Comparison of ENCODE assay signal across 9 cellular contexts in genomic region chr7:144834516-144835165, GRCh38. TPM values are rescaled to one million over a fixed set of nuclear protein-coding genes. Genes with fewer than 3 reads are reported as not detected.
DNase-seq lines count a peak whose midpoint lies in the region; ATAC-seq, FAIRE-seq and TF ChIP-seq lines count a peak whose summit lies in the region.
"Had no signal": no experiment of that assay in that cellular context is flagged by ENCODE, and none has a peak within 500 bp of the region (broad histone marks: within the 10 kb centered on the region; RNA-seq: fewer than 3 reads in every experiment).

No MANE protein-coding gene starts in this region.

- peak; percentile 81 for FAIRE-seq in endothelial cell of umbilical vein (lab: Jason Lieb, UNC)
- FAIRE-seq: TTC549 had no signal

- peaks cover 29% of the 10 kb centered on the region for H3K4me1 Mint-ChIP-seq in Caco-2 (ENCODE audit: low read depth, unreplicated experiment)
- peaks cover 10% of the 10 kb centered on the region for H3K4me1 Mint-ChIP-seq in nephron

- H3K27me3 Mint-ChIP-seq in Caco-2 (ENCODE audit: insufficient read depth, unreplicated experiment): no peaks in the 10 kb centered on the region
- H3K27me3 Mint-ChIP-seq in nephron (ENCODE audit: low read depth): no peaks in the 10 kb centered on the region

- H3K27ac Mint-ChIP-seq in Caco-2 (ENCODE audit: unreplicated experiment): peak overlapping the region; percentile 96
- peak overlapping the region; percentile 97 to 99 (median 99) for H3K27ac Mint-ChIP-seq in nephron

- no peaks in the 10 kb centered on the region for H3K79me2 ChIP-seq in endothelial cell of umbilical vein (ENCODE audit: control insufficient read depth, insufficient read depth, low read length)

- H4K20me1 ChIP-seq in endothelial cell of umbilical vein (replicated peaks; ENCODE audit: control insufficient read depth, extremely low read depth, insufficient read depth, low read length): no peaks in the 10 kb centered on the region

- peak overlapping the region; percentile 99 for H2AFZ ChIP-seq in endothelial cell of umbilical vein (ENCODE audit: low read depth, low read length)

- no peaks in the 10 kb centered on the region for H3K9me1 ChIP-seq in endothelial cell of umbilical vein (replicated peaks; ENCODE audit: control insufficient read depth, extremely low read depth, insufficient read depth, low read length)

- H3K4me3 Mint-ChIP-seq in Caco-2 (ENCODE audit: unreplicated experiment) (peak overlapping the region; percentile 98), nephron (peak overlapping the region; percentile 95 to 99 (median 95))

- H3K9me3 Mint-ChIP-seq in Caco-2 (ENCODE audit: unreplicated experiment) (peaks cover 22% of the 10 kb centered on the region), nephron (peaks cover 12% of the 10 kb centered on the region)

- no peak for TF ChIP-seq POLR2A in endothelial cell of umbilical vein (IDR thresholded peaks at IDR 0.05; ENCODE audit: low read depth, low read length)

- H3K4me3 ChIP-seq in Caco-2 (ENCODE audit: low read depth, low read length): peak overlapping the region; percentile 57
- peak overlapping the region; percentile 61 for H3K4me3 ChIP-seq in WI38 (ENCODE audit: low read depth, low read length)
- H3K4me3 ChIP-seq in endothelial cell of umbilical vein (replicated peaks in 1 of 3; ENCODE audit: insufficient read depth in 1 of 3, low read depth in 1 of 3, low read length in 3 of 3): peak overlapping the region; percentile 45 to 97 (median 96)

- peaks cover 34% of the 10 kb centered on the region for H3K9me3 ChIP-seq in Caco-2
- H3K9me3 ChIP-seq in endothelial cell of umbilical vein (replicated peaks; ENCODE audit: control insufficient read depth, insufficient read depth, low read length): no peaks in the 10 kb centered on the region

- H3K4me2 ChIP-seq in endothelial cell of umbilical vein (ENCODE audit: insufficient read depth, low read length): peak overlapping the region; percentile 96

- H3K36me3 Mint-ChIP-seq in Caco-2 (ENCODE audit: insufficient read depth, unreplicated experiment) (peaks cover 61% of the 10 kb centered on the region), nephron (ENCODE audit: low read depth) (peaks cover 5% of the 10 kb centered on the region)

- H3K36me3 ChIP-seq in Caco-2 (ENCODE audit: control insufficient read depth, insufficient read depth, low read length) (no peaks in the 10 kb centered on the region; the same call in 1 of the 2 replicates), endothelial cell of umbilical vein (ENCODE audit: control insufficient read depth in 2 of 2, extremely low read depth in 1 of 2, insufficient read depth in 2 of 2, low read length in 2 of 2) (no peaks in the 10 kb centered on the region)

- no peaks in the 10 kb centered on the region for H3K27me3 ChIP-seq in Caco-2 (replicated peaks; ENCODE audit: control insufficient read depth, insufficient read depth, low read length)
- no peaks in the 10 kb centered on the region for H3K27me3 ChIP-seq in endothelial cell of umbilical vein (ENCODE audit: control insufficient read depth in 2 of 2, insufficient read depth in 2 of 2, low read length in 2 of 2)

- ATAC-seq in GM21390 (IDR thresholded peaks at IDR 0.05; ENCODE audit: unreplicated experiment): peak; percentile 43

- H3K27ac ChIP-seq in endothelial cell of umbilical vein (ENCODE audit: insufficient read depth, low read depth, low read length): peak overlapping the region; percentile 96

- no peak for TF ChIP-seq CTCF in Caco-2 (IDR thresholded peaks at IDR 0.05; ENCODE audit: insufficient read depth in 1 of 2, low read depth in 1 of 2, low read length in 1 of 2, severe bottlenecking in 1 of 2, unreplicated experiment in 1 of 2)
- no peak for TF ChIP-seq CTCF in WI38 (IDR thresholded peaks at IDR 0.05; ENCODE audit: low read depth, low read length)
- TF ChIP-seq CTCF in endothelial cell of umbilical vein (IDR thresholded peaks at IDR 0.05; ENCODE audit: extremely low read depth in 1 of 2, insufficient read depth in 1 of 2, low read depth in 1 of 2, low read length in 2 of 2): no peak
- no peak for TF ChIP-seq CTCF in nephron (IDR thresholded peaks at IDR 0.05; ENCODE audit: unreplicated experiment in 3 of 3)

- peaks cover 46% of the 10 kb centered on the region for H3K4me1 ChIP-seq in Caco-2
- H3K4me1 ChIP-seq in endothelial cell of umbilical vein (ENCODE audit: control insufficient read depth, extremely low read depth, insufficient read depth, low read length): peaks cover 5% of the 10 kb centered on the region

- dilution Hi-C loops in endothelial cell of umbilical vein (cut with MboI; ENCODE audit: extremely low pct_ligation_motif_present, low sequenced_read_pairs): no loop called here

- CTCF ChIA-PET in Caco-2 (lab: Charles Lee) (interaction anchor here (2.1 kb wide), 1 partner anchor 95 kb away, joined by 15 read pairs; no protein-coding TSS in a partner anchor), endothelial cell of umbilical vein (lab: Charles Lee) (interaction anchor here (2.0 to 5.2 kb wide), 3 partner anchors 7 to 95 kb away, joined by 10 to 76 read pairs (median 14); no protein-coding TSS in a partner anchor)

- DNase-seq in Caco-2 (peak; percentile 37 to 45), HuH-7 (ENCODE audit: low spot score) (peak; percentile 39), endothelial cell of umbilical vein (ENCODE audit: low read depth, low spot score) (no peak), midbrain (lab: John Stamatoyannopoulos, UW) (no peak), NCI-H446 treated with DMSO at 0.1 percent for 48 hours (lab: John Stamatoyannopoulos, UW) (no peak)

- POLR2A ChIA-PET in Caco-2 (lab: Charles Lee) (no interaction called here), endothelial cell of umbilical vein (lab: Charles Lee) (interaction anchor here (0.9 kb wide), 1 partner anchor 62 kb away, joined by 3 read pairs; no protein-coding TSS in a partner anchor)

- H3K9ac ChIP-seq in endothelial cell of umbilical vein (replicated peaks; ENCODE audit: extremely low read depth, insufficient read depth, low read length): peak overlapping the region; percentile 94

- intact Hi-C loops in Caco-2 (cut with micrococcal nuclease; ENCODE audit: unreplicated experiment): loop anchor here (1.0 kb wide), 2 partner anchors 7 to 96 kb away; no protein-coding TSS in a partner anchor
- intact Hi-C loops in endothelial cell of umbilical vein (cut with micrococcal nuclease): loop anchor here (1.0 kb wide), 4 partner anchors 7 to 96 kb away; no protein-coding TSS in a partner anchor

- BruUV-seq in Caco-2 (replicated peaks; lab: Mats Ljungman, UMichigan): no TSS peak
- BruUV-seq in endothelial cell of umbilical vein (replicated peaks; lab: Mats Ljungman, UMichigan): no TSS peak

TF ChIP-seq in endothelial cell of umbilical vein, 7 proteins besides CTCF, POLR2A, EP300 and RAD21:
- TF ChIP-seq GATA2 (IDR thresholded peaks at IDR 0.05; ENCODE audit: insufficient read depth, insufficient read length, low read depth, low read length) (no peak), MAX (IDR thresholded peaks at IDR 0.05; ENCODE audit: insufficient read depth, insufficient read length) (no peak), MYC (IDR thresholded peaks at IDR 0.05; ENCODE audit: low read depth, low read length) (no peak), JUN (IDR thresholded peaks at IDR 0.05; ENCODE audit: borderline replicate concordance, insufficient read depth, insufficient read length, low read depth) (no peak), EZH2 (IDR thresholded peaks at IDR 0.05; ENCODE audit: borderline replicate concordance, low read depth, low read length, severe bottlenecking) (no peak), FOS (IDR thresholded peaks at IDR 0.05; ENCODE audit: borderline replicate concordance, insufficient read depth, low read length) (no peak), POLR2AphosphoS5 (IDR thresholded peaks at IDR 0.05; ENCODE audit: insufficient read depth, low read depth, low read length) (no peak)

RNA-seq across cellular contexts. Expression of gene TPK1, which starts 1.2 kb away (rescaled TPM):
- 72.0 and 86.6 TPM in 2 replicates for total RNA-seq in Caco-2 (2022)
- total RNA-seq in endothelial cell of umbilical vein: 8.3 and 9.3 TPM in 2 replicates
- 6.9 and 7.5 TPM in 2 replicates for polyA plus RNA-seq in endothelial cell of umbilical vein
- 6.1 and 6.6 TPM in 2 replicates for polyA plus RNA-seq in endothelial cell of umbilical vein (2011; cell fraction: cytosol; rRNA removed)
- 4.7 and 8.0 TPM in 2 replicates for polyA plus RNA-seq in endothelial cell of umbilical vein (2011; cell fraction: nucleus; rRNA removed)
- polyA plus RNA-seq in endothelial cell of umbilical vein (2012): 7.4 and 10.3 TPM in 2 replicates
- polyA minus RNA-seq in endothelial cell of umbilical vein: 20.2 and 25.8 TPM in 2 replicates
- 1.3 TPM for polyA minus RNA-seq in endothelial cell of umbilical vein (2011; cell fraction: cytosol; rRNA and poly(A)+ RNA removed)
- polyA minus RNA-seq in endothelial cell of umbilical vein (2011; cell fraction: nucleus; rRNA and poly(A)+ RNA removed): 24.5 and 26.4 TPM in 2 replicates

Comparison
In these comparisons a context has a peak if more than half of its experiments do, and no peak if none do; other contexts are left out.
1. DNase-seq: peak in Caco-2 (2 of 2) and HuH-7 (single experiment); none in endothelial cell of umbilical vein (single experiment), midbrain (single experiment) and NCI-H446 treated with DMSO at 0.1 percent for 48 hours (single experiment).
2. Peak in every context shown above with its lines, with median percentiles within 50 percentile points of each other: H3K4me3 ChIP-seq.